Comparison of ENCODE assay signal across 19 cellular contexts in the genomic region with DNA sequence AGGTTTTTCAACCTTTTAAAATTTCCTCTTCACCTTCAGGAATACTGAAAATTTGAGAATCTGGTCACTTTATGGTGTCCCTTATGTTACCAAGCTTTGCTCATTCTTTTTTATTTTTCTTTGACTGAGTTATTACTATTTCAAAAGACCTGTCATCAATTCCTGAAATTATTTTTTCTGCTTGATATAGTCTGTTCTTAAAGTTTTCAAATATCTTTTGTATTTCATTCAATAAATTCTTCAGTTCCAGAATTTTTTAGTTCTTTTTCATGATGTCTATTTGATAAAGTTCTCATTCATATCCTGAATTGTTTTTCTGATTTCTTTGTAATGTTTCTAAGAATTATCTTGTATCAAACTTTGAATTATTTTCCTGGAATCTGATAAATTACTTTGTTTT.
DNase-seq lines count a peak whose midpoint lies in the region; ATAC-seq, FAIRE-seq and TF ChIP-seq lines count a peak whose summit lies in the region.
"Had no signal": no experiment of that assay in that cellular context is flagged by ENCODE, and none has a peak within 500 bp of the region (broad histone marks: within the 10 kb centered on the region; RNA-seq: fewer than 3 reads in every experiment).

No MANE protein-coding gene starts in this region.

- intact Hi-C loops in OCI-LY7 (cut with micrococcal nuclease; ENCODE audit: unreplicated experiment), result no loop called here

- H3K4me1 ChIP-seq in OCI-LY7 (ENCODE audit: insufficient read depth, low read length, poor library complexity, severe bottlenecking), result no peaks in the 10 kb centered on the region
- H3K4me1 ChIP-seq: A549, Caco-2 had no signal

- no peaks in the 10 kb centered on the region for H4K20me1 ChIP-seq in OCI-LY7 (ENCODE audit: insufficient read depth, low read length)

- peaks cover 6 to 12% of the 10 kb centered on the region in 2 donors for H3K9me3 Mint-ChIP-seq in activated naive CD4-positive, alpha-beta T cell treated with anti-CD3 and anti-CD28 coated beads, Interleukin-2, amount 50 U/mL, for 72 hours
- H3K9me3 Mint-ChIP-seq: CD4-positive, alpha-beta T cell had no signal

- DNase-seq in OCI-LY7 (ENCODE audit: low spot score) (peak; percentile 9), frontal cortex (ENCODE audit: low spot score in 2 of 2) (no peak)
- no peak for DNase-seq in activated naive CD4-positive, alpha-beta T cell treated with anti-CD3 and anti-CD28 coated beads, Interleukin-2, amount 50 U/mL, for 72 hours (ENCODE audit: low spot score in 2 of 2)
- no peak for DNase-seq in activated CD8-positive, alpha-beta memory T cell treated with anti-CD3 and anti-CD28 coated beads, Interleukin-2, amount 50 U/mL, for 4 hours
- DNase-seq: AML-193; Caco-2; CD4-positive, alpha-beta T cell; DMS79 treated with DMSO at 0.1 percent for 48 hours; GM23248; HCEC 1CT; HFFc6 had no signal

- peaks cover 15% of the 10 kb centered on the region for H3K9me3 ChIP-seq in OCI-LY7 (ENCODE audit: low read length)

- FAIRE-seq in A204.1 (lab: Jason Lieb, UNC) (peak; percentile 53), G401.6 (lab: Jason Lieb, UNC) (peak; percentile 52), frontal cortex (lab: Jason Lieb, UNC) (peak; percentile 13)
- FAIRE-seq: A549, D721Med, GM12878 had no signal

- CTCF ChIA-PET in OCI-LY7 (lab: Charles Lee; ENCODE audit: unreplicated experiment), result no interaction called here

- H3K27ac ChIP-seq in OCI-LY7 (ENCODE audit: low read depth, low read length, poor library complexity, severe bottlenecking), result no peak overlapping the region
- H3K27ac ChIP-seq: A549, C4-2B, GM23248 had no signal

- POLR2A ChIA-PET in OCI-LY7 (lab: Charles Lee), result no interaction called here

- no TSS peak for BruUV-seq in OCI-LY7 (replicated peaks; lab: Mats Ljungman, UMichigan)

- no peak overlapping the region for H2AFZ ChIP-seq in OCI-LY7 (ENCODE audit: low read length)
- H2AFZ ChIP-seq: GM23248 had no signal

- no peak overlapping the region for H3K4me2 ChIP-seq in OCI-LY7 (ENCODE audit: low read length)
- H3K4me2 ChIP-seq: A549 had no signal

- H3K4me3 ChIP-seq in OCI-LY7 (ENCODE audit: low read depth, low read length, poor library complexity, severe bottlenecking), result no peak overlapping the region
- H3K4me3 ChIP-seq: A549, GM12878, GM23248 had no signal

- H3K36me3 Mint-ChIP-seq in activated naive CD4-positive, alpha-beta T cell treated with anti-CD3 and anti-CD28 coated beads, Interleukin-2, amount 50 U/mL, for 72 hours, result peaks cover 48 to 72% of the 10 kb centered on the region in 2 donors

- peaks cover 95% of the 10 kb centered on the region for H3K36me3 ChIP-seq in OCI-LY7 (ENCODE audit: insufficient read depth, low read length)

- no peaks in the 10 kb centered on the region for H3K9me2 ChIP-seq in OCI-LY7 (ENCODE audit: insufficient read depth, low read length)

- TF ChIP-seq CTCF in OCI-LY7 (conservative IDR thresholded peaks at IDR 0.05; ENCODE audit: low read length), result no peak

- H3K79me2 ChIP-seq in OCI-LY7 (ENCODE audit: insufficient read depth, low read depth, low read length), result no peaks in the 10 kb centered on the region

- no peak for ATAC-seq in activated naive CD4-positive, alpha-beta T cell treated with anti-CD3 and anti-CD28 coated beads, Interleukin-2, amount 50 U/mL, for 72 hours
- ATAC-seq in HG02623 (IDR thresholded peaks at IDR 0.05; ENCODE audit: unreplicated experiment) (no peak), HG03108 (IDR thresholded peaks at IDR 0.05; ENCODE audit: unreplicated experiment) (no peak)
- ATAC-seq: A549, GM12878 had no signal

- no peak overlapping the region for H3K27ac Mint-ChIP-seq in activated naive CD4-positive, alpha-beta T cell treated with anti-CD3 and anti-CD28 coated beads, Interleukin-2, amount 50 U/mL, for 72 hours
- H3K27ac Mint-ChIP-seq: CD4-positive, alpha-beta T cell; HFFc6 had no signal
